In the genomic region with DNA sequence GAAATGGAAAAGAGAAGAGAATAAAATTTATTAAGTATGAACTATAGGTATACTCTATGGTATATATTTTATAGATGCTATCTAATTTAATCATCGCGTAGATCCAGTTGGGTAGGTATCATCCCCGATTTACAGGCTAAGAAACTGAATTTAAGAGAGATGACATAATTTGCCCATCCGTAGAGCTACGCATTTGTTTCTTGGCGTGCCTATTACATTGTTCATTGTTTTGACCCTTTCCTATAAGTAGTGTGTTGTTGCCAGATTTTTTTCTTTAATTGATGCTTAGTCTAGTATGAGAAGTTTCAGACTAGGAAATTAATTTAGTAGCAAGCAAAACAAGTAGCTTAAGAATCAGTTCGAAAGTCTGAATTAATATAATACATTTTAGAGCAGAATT, we compare ENCODE assay signal across 1 cellular context.
TF ChIP-seq lines count a peak whose summit lies in the region.

No MANE protein-coding gene starts in this region.

TF ChIP-seq in SK-N-SH, 30 proteins besides CTCF, POLR2A, EP300 and RAD21 (continued from another document):
- TF ChIP-seq, protein P1, sequence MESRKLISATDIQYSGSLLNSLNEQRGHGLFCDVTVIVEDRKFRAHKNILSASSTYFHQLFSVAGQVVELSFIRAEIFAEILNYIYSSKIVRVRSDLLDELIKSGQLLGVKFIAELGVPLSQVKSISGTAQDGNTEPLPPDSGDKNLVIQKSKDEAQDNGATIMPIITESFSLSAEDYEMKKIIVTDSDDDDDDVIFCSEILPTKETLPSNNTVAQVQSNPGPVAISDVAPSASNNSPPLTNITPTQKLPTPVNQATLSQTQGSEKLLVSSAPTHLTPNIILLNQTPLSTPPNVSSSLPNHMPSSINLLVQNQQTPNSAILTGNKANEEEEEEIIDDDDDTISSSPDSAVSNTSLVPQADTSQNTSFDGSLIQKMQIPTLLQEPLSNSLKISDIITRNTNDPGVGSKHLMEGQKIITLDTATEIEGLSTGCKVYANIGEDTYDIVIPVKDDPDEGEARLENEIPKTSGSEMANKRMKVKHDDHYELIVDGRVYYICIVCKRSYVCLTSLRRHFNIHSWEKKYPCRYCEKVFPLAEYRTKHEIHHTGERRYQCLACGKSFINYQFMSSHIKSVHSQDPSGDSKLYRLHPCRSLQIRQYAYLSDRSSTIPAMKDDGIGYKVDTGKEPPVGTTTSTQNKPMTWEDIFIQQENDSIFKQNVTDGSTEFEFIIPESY (IDR thresholded peaks at IDR 0.05; ENCODE audit: borderline replicate concordance, low read depth), result no peak
- TF ChIP-seq RCOR1 (IDR thresholded peaks at IDR 0.05; ENCODE audit: low read length) (no peak), SIN3A (IDR thresholded peaks at IDR 0.05; ENCODE audit: borderline replicate concordance, low read depth, low read length) (no peak), MXI1 (IDR thresholded peaks at IDR 0.05; ENCODE audit: low read depth, low read length) (no peak), GABPA (IDR thresholded peaks at IDR 0.05; ENCODE audit: low read depth) (no peak), TEAD4 (IDR thresholded peaks at IDR 0.05; ENCODE audit: borderline replicate concordance, insufficient read depth) (no peak), RXRA (IDR thresholded peaks at IDR 0.05; ENCODE audit: borderline replicate concordance, low read depth) (no peak), GATA2 (CRISPR knock-in tag; IDR thresholded peaks at IDR 0.05) (no peak), MEF2A (IDR thresholded peaks at IDR 0.05; ENCODE audit: borderline replicate concordance, low read depth) (no peak), ELF1 (IDR thresholded peaks at IDR 0.05) (no peak), FOXM1 (IDR thresholded peaks at IDR 0.05; ENCODE audit: low read depth) (no peak)
- TF ChIP-seq, protein P2, sequence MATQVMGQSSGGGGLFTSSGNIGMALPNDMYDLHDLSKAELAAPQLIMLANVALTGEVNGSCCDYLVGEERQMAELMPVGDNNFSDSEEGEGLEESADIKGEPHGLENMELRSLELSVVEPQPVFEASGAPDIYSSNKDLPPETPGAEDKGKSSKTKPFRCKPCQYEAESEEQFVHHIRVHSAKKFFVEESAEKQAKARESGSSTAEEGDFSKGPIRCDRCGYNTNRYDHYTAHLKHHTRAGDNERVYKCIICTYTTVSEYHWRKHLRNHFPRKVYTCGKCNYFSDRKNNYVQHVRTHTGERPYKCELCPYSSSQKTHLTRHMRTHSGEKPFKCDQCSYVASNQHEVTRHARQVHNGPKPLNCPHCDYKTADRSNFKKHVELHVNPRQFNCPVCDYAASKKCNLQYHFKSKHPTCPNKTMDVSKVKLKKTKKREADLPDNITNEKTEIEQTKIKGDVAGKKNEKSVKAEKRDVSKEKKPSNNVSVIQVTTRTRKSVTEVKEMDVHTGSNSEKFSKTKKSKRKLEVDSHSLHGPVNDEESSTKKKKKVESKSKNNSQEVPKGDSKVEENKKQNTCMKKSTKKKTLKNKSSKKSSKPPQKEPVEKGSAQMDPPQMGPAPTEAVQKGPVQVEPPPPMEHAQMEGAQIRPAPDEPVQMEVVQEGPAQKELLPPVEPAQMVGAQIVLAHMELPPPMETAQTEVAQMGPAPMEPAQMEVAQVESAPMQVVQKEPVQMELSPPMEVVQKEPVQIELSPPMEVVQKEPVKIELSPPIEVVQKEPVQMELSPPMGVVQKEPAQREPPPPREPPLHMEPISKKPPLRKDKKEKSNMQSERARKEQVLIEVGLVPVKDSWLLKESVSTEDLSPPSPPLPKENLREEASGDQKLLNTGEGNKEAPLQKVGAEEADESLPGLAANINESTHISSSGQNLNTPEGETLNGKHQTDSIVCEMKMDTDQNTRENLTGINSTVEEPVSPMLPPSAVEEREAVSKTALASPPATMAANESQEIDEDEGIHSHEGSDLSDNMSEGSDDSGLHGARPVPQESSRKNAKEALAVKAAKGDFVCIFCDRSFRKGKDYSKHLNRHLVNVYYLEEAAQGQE (IDR thresholded peaks at IDR 0.05; ENCODE audit: low read depth, low read length), result no peak
